ENCODE assay signal across 2 cellular contexts in the genomic region with DNA sequence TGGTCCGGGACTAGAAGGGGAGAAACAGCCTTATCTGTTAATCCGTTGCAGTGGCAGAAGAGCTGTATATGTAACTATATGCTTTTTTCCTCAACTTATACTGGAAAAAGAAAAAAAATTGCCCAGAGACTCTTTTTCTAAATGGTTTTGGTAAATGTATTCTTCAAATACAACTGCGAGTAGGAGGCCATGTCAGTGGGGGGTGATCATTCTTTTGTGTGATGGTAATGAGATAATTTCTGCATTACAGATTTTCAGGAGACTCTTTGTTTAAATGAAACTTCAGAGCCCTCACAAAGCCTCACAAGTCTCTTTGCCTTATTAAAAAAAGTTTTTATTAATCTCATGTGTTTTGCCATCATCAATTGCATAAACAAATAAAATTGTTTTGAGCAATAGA.
TF ChIP-seq lines count a peak whose summit lies in the region.

No MANE protein-coding gene starts in this region.

TF ChIP-seq in HCT116, 20 proteins besides CTCF, POLR2A, EP300 and RAD21 (continued from another document):
- TF ChIP-seq, protein P1, sequence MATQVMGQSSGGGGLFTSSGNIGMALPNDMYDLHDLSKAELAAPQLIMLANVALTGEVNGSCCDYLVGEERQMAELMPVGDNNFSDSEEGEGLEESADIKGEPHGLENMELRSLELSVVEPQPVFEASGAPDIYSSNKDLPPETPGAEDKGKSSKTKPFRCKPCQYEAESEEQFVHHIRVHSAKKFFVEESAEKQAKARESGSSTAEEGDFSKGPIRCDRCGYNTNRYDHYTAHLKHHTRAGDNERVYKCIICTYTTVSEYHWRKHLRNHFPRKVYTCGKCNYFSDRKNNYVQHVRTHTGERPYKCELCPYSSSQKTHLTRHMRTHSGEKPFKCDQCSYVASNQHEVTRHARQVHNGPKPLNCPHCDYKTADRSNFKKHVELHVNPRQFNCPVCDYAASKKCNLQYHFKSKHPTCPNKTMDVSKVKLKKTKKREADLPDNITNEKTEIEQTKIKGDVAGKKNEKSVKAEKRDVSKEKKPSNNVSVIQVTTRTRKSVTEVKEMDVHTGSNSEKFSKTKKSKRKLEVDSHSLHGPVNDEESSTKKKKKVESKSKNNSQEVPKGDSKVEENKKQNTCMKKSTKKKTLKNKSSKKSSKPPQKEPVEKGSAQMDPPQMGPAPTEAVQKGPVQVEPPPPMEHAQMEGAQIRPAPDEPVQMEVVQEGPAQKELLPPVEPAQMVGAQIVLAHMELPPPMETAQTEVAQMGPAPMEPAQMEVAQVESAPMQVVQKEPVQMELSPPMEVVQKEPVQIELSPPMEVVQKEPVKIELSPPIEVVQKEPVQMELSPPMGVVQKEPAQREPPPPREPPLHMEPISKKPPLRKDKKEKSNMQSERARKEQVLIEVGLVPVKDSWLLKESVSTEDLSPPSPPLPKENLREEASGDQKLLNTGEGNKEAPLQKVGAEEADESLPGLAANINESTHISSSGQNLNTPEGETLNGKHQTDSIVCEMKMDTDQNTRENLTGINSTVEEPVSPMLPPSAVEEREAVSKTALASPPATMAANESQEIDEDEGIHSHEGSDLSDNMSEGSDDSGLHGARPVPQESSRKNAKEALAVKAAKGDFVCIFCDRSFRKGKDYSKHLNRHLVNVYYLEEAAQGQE (IDR thresholded peaks at IDR 0.05; ENCODE audit: low read depth): no peak
- TF ChIP-seq EGR1 (IDR thresholded peaks at IDR 0.05; ENCODE audit: low read depth): no peak
- no peak for TF ChIP-seq POLR2AphosphoS5 (IDR thresholded peaks at IDR 0.05; ENCODE audit: low read depth, low read length)
- TF ChIP-seq CEBPB (IDR thresholded peaks at IDR 0.05; ENCODE audit: low read depth): no peak
- TF ChIP-seq CBX3 (IDR thresholded peaks at IDR 0.05; ENCODE audit: low read depth): no peak
- TF ChIP-seq JUND (IDR thresholded peaks at IDR 0.05): no peak
- TF ChIP-seq ZFX (IDR thresholded peaks at IDR 0.05): no peak
- no peak for TF ChIP-seq SP1 (IDR thresholded peaks at IDR 0.05; ENCODE audit: low read depth)

TF ChIP-seq in HepG2, 621 proteins besides CTCF, POLR2A, EP300 and RAD21 (continued from another document):
- TF ChIP-seq THYN1 (CRISPR knock-in tag; IDR thresholded peaks at IDR 0.05; ENCODE audit: borderline replicate concordance, low read depth): no peak
